Comparison of ENCODE assay signal across 8 cellular contexts in the genomic region with DNA sequence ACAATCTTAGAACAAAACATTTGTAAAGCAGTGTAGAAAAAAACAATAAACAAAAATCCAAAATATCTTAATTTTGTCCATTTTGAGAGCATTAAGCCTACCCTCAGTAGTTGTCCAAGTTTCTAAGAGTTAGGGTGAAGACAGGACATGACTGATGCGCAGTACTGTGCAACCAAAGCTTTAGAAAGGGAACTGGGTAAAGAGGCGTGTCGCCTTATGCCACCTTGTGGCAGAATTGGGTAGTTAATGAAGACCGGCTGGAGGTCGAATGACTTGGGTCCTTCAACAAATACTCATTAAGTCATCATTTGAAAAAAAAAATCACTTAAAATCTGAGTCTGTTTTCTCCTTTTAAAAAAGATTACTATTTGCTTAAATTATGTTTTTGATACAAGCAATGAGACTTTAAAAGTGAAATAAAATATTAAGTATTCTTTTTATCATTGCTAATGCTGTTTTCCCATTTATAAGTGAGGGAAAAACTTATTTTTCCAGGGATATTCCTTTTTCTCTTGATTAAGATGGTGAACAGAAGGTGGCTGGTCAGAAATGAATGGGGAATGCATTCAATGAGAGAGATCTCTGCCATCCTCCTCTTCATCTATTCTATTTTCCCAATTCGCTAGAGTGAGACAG. TPM values are rescaled to one million over a fixed set of nuclear protein-coding genes. Genes with fewer than 3 reads are reported as not detected.
DNase-seq lines count a peak whose midpoint lies in the region; ATAC-seq and TF ChIP-seq lines count a peak whose summit lies in the region.

No MANE protein-coding gene starts in this region.

- TF ChIP-seq POLR2A in esophagus muscularis mucosa (IDR thresholded peaks at IDR 0.05; ENCODE audit: low read depth) = no peak

- H3K79me2 ChIP-seq in OCI-LY7 (ENCODE audit: insufficient read depth, low read depth, low read length) (peaks cover 12% of the 10 kb centered on the region), neural cell (replicated peaks; ENCODE audit: insufficient read depth, low read length) (peaks cover 9% of the 10 kb centered on the region)

- DNase-seq in DMS153 (lab: John Stamatoyannopoulos, UW) = peak; percentile 33
- peak; percentile 22 for DNase-seq in HuH-7.5 (ENCODE audit: low spot score)
- peak; percentile 84 for DNase-seq in OCI-LY7 (ENCODE audit: low spot score)
- DNase-seq in activated T-cell treated with anti-CD3 and anti-CD28 coated beads for 1 hour (ENCODE audit: low read depth) = peak; percentile 40
- no peak for DNase-seq in esophagus muscularis mucosa (ENCODE audit: extremely low spot score)
- DNase-seq in stromal cell of bone marrow (ENCODE audit: low read depth) = peak; percentile 66

- H3K9me2 ChIP-seq in OCI-LY7 (ENCODE audit: insufficient read depth, low read length) (no peaks in the 10 kb centered on the region), neural cell (ENCODE audit: insufficient read depth, low read length) (no peaks in the 10 kb centered on the region)

- CTCF ChIA-PET in OCI-LY7 (lab: Charles Lee; ENCODE audit: unreplicated experiment) = interaction anchor here (0.6 to 1.3 kb wide), 2 partner anchors 71 to 81 kb away, joined by 3 to 5 read pairs; no protein-coding TSS in a partner anchor

- H3K9me3 ChIP-seq in OCI-LY7 (ENCODE audit: low read length) (no peaks in the 10 kb centered on the region), esophagus muscularis mucosa (no peaks in the 10 kb centered on the region), neural cell (ENCODE audit: low read length) (no peaks in the 10 kb centered on the region)

- WGBS in esophagus muscularis mucosa = 18% methylated on average over 6 of the region's 6 CpGs

- no peaks in the 10 kb centered on the region for H3K36me3 ChIP-seq in OCI-LY7 (ENCODE audit: insufficient read depth, low read length)
- H3K36me3 ChIP-seq in esophagus muscularis mucosa = no peaks in the 10 kb centered on the region
- H3K36me3 ChIP-seq in neural cell (ENCODE audit: insufficient read depth, low read length) = no peaks in the 10 kb centered on the region

- TF ChIP-seq RAD21 in neural cell (conservative IDR thresholded peaks at IDR 0.05) = peak; percentile 74

- TF ChIP-seq CTCF in OCI-LY7 (conservative IDR thresholded peaks at IDR 0.05; ENCODE audit: low read length) = peak; percentile 96
- TF ChIP-seq CTCF in esophagus muscularis mucosa (IDR thresholded peaks at IDR 0.05) = peak; percentile 82 to 85 (median 83)
- peak; percentile 78 for TF ChIP-seq CTCF in neural cell (IDR thresholded peaks at IDR 0.05; ENCODE audit: poor library complexity, severe bottlenecking)

- H3K4me2 ChIP-seq in OCI-LY7 (ENCODE audit: low read length) (no peak overlapping the region), neural cell (ENCODE audit: low read length) (no peak overlapping the region)

- no peak overlapping the region for H3K4me3 ChIP-seq in OCI-LY7 (ENCODE audit: low read depth, low read length, poor library complexity, severe bottlenecking)
- no peak overlapping the region for H3K4me3 ChIP-seq in esophagus muscularis mucosa
- H3K4me3 ChIP-seq in neural cell (ENCODE audit: low read length) = no peak overlapping the region

- H3K27me3 ChIP-seq in esophagus muscularis mucosa (peaks cover 0 to 2% (median 0%) of the 10 kb centered on the region in 4 donors), neural cell (ENCODE audit: insufficient read depth, low read depth, low read length) (no peaks in the 10 kb centered on the region)

- POLR2A ChIA-PET in OCI-LY7 (lab: Charles Lee) = interaction anchor here (0.7 kb wide), 1 partner anchor 1058 kb away, joined by 3 read pairs; no protein-coding TSS in a partner anchor

- ATAC-seq in GM21526 (IDR thresholded peaks at IDR 0.05; ENCODE audit: low FRiP score, unreplicated experiment) = peak; percentile 54

- H3K27ac ChIP-seq in OCI-LY7 (ENCODE audit: low read depth, low read length, poor library complexity, severe bottlenecking) (no peak overlapping the region), esophagus muscularis mucosa (replicated peaks in 1 of 4) (no peak overlapping the region), neural cell (ENCODE audit: low read length) (no peak overlapping the region)

- intact Hi-C loops in OCI-LY7 (cut with micrococcal nuclease; ENCODE audit: unreplicated experiment) (loop anchor here (1.0 to 5.0 kb wide), 3 partner anchors 71 to 133 kb away; partner anchors contain the start of genes MRPL50 and ZNF189), esophagus muscularis mucosa (cut with DNase I) (loop anchor here (2.0 kb wide), 1 partner anchor 71 kb away; no protein-coding TSS in a partner anchor)

- H4K20me1 ChIP-seq in OCI-LY7 (ENCODE audit: insufficient read depth, low read length) (no peaks in the 10 kb centered on the region), neural cell (ENCODE audit: insufficient read depth) (no peaks in the 10 kb centered on the region)

- H2AFZ ChIP-seq in OCI-LY7 (ENCODE audit: low read length) (no peak overlapping the region), neural cell (ENCODE audit: low read depth, low read length) (no peak overlapping the region)

- H3F3A ChIP-seq in neural cell (ENCODE audit: insufficient read depth, low read length, poor library complexity, severe bottlenecking) = no peaks in the 10 kb centered on the region

- TF ChIP-seq EP300 in esophagus muscularis mucosa (IDR thresholded peaks at IDR 0.05) = no peak
- no peak for TF ChIP-seq EP300 in neural cell (conservative IDR thresholded peaks at IDR 0.05; ENCODE audit: poor library complexity, severe bottlenecking)

- peaks cover 12% of the 10 kb centered on the region for H3K4me1 ChIP-seq in OCI-LY7 (ENCODE audit: insufficient read depth, low read length, poor library complexity, severe bottlenecking)
- H3K4me1 ChIP-seq in esophagus muscularis mucosa = peaks cover 10 to 17% (median 15%) of the 10 kb centered on the region in 4 donors

- BruUV-seq in OCI-LY7 (replicated peaks; lab: Mats Ljungman, UMichigan) = no TSS peak

- no peak overlapping the region for H3K9ac ChIP-seq in neural cell (ENCODE audit: low read length)

TF ChIP-seq in neural cell, 6 proteins besides CTCF, POLR2A, EP300 and RAD21:
- TF ChIP-seq TAF1 (IDR thresholded peaks at IDR 0.05; ENCODE audit: low read depth) (no peak), SMC3 (conservative IDR thresholded peaks at IDR 0.05; ENCODE audit: poor library complexity) (peak; percentile 88)

RNA-seq across cellular contexts. Expression of gene RNF20, which starts 3.5 kb away (rescaled TPM):
- 13.5 and 20.4 TPM in 2 replicates for total RNA-seq in OCI-LY7 (2014; rRNA removed; shearing (Covaris generic))
- total RNA-seq in OCI-LY7 (2022) = 38.6 and 43.5 TPM in 2 replicates
- total RNA-seq in esophagus muscularis mucosa = 10 to 100 TPM; 23.0 to 32.1 (median 27.2) TPM
- 32.1 and 33.5 TPM in 2 replicates for polyA plus RNA-seq in neural cell
- polyA minus RNA-seq in neural cell = 57.2 and 64.0 TPM in 2 replicates
